In the genomic region with DNA sequence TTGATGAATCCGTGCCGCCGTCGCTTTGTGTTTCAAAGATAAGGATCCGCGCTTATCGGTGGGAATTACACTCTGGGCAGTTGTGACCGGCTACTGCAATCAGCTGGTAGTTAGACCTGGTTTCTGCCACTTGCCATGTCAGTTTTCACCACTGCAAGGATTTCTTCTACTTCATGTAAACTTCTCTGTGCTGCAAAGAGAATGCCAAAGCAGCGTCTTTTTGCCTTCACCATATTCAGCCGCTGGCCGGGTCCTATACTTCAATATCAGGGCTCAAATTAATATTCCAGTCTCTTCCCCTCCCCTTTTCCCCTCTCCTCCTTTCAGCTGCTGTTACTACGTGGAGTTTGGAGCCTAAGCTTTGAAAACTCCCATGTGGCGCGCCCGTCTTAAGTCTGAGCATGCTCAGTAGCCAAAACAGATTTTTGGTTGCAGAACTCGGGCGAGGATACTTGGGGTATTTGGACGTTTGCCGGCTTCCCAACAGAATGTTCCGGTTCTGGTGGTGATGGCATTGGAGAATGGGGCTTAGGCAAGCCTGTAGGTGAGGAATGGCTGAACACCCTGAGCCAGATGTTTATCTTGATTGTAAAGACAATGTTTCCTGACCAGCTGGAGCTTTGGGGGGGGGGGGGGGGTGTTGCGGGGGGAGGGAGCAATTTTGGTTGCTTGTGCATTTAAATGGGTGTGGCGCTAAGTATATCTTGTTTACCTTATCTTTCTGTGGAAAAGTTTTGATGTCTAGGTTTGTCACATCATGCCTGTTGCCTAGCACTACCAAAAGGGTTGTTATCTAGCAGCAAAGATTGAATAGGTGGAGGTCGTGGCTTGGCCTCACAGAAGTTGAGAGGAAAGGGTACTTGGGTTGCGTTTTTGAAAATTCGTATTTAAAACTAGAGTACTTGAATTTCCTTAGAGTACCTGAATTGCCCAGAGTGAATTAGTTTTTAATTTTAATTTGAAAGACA, we compare ENCODE assay signal across 8 cellular contexts. TPM values are rescaled to one million over a fixed set of nuclear protein-coding genes. Genes with fewer than 3 reads are reported as not detected.
A peak's percentile ranks its signal among the peaks of the same experiment; 100 is the strongest.
DNase-seq lines count a peak whose midpoint lies in the region; ATAC-seq and TF ChIP-seq lines count a peak whose summit lies in the region.

No MANE protein-coding gene starts in this region.

- H3K4me1 ChIP-seq in adrenal gland (replicated peaks in 1 of 2) (peaks cover 6 to 37% of the 10 kb centered on the region in 2 donors), cardiac muscle cell (ENCODE audit: low read depth) (peaks cover 18% of the 10 kb centered on the region)

- no peaks in the 10 kb centered on the region for H3K27me3 ChIP-seq in adrenal gland
- no peaks in the 10 kb centered on the region for H3K27me3 ChIP-seq in cardiac muscle cell

- TF ChIP-seq POLR2A in adrenal gland (IDR thresholded peaks at IDR 0.05): no peak

- H3K27ac ChIP-seq in adrenal gland (peak overlapping the region; percentile 89 to 99 (median 97)), cardiac muscle cell (peak overlapping the region; percentile 98)

- TF ChIP-seq CTCF in adrenal gland (IDR thresholded peaks at IDR 0.05) (peak in 1 of 6 experiments; percentile 17), cardiac muscle cell (IDR thresholded peaks at IDR 0.05; ENCODE audit: low read depth, low read length) (no peak), omental fat pad (IDR thresholded peaks at IDR 0.05) (no peak)

- intact Hi-C loops in adrenal gland (cut with DNase I): no loop called here

- H3K4me3 ChIP-seq in adrenal gland: peak overlapping the region; percentile 32 to 93 (median 58)
- H3K4me3 ChIP-seq in cardiac muscle cell: peak overlapping the region; percentile 73

- 2 to 3% (median 2%) methylated on average over 19 to 25 of the region's 25 CpGs for WGBS in adrenal gland, 4 donors

- peak; percentile 19 for DNase-seq in SKM-1 treated with dmso at 0.1 percent for 144 hours (lab: John Stamatoyannopoulos, UW; ENCODE audit: unreplicated experiment)
- DNase-seq in SKM-1 (lab: John Stamatoyannopoulos, UW; ENCODE audit: unreplicated experiment): no peak
- DNase-seq in NCI-H460 (ENCODE audit: extremely low read depth, low read depth): peak; percentile 14
- DNase-seq in adrenal gland: peak; percentile 31 to 81 (median 69)
- peak; percentile 71 to 79 for DNase-seq in cardiac muscle cell (ENCODE audit: low read depth in 1 of 2, low spot score in 1 of 2)
- no peak for DNase-seq in omental fat pad (ENCODE audit: low spot score)
- DNase-seq in OCI-M2 (lab: John Stamatoyannopoulos, UW; ENCODE audit: unreplicated experiment): no peak

- H3K36me3 ChIP-seq in adrenal gland (replicated peaks in 1 of 2): no peaks in the 10 kb centered on the region
- H3K36me3 ChIP-seq in cardiac muscle cell: no peaks in the 10 kb centered on the region

- H3K9me3 ChIP-seq in adrenal gland (replicated peaks in 1 of 3) (no peaks in the 10 kb centered on the region), cardiac muscle cell (ENCODE audit: low read depth) (no peaks in the 10 kb centered on the region)

- ATAC-seq in HG02642 (IDR thresholded peaks at IDR 0.05; ENCODE audit: poor library complexity, unreplicated experiment) (peak; percentile 10), omental fat pad (ENCODE audit: low FRiP score) (peak; percentile 33)

RNA-seq across cellular contexts. Expression of a gene that starts 1.1 kb away (rescaled TPM):
- total RNA-seq in NCI-H460 (2014; rRNA removed; shearing (Covaris generic)): 52.9 and 57.9 TPM in 2 replicates
- 33.4 and 55.5 TPM in 2 replicates for polyA plus RNA-seq in NCI-H460 (2014; cell fraction: nucleus; rRNA removed)
- total RNA-seq in adrenal gland (10 to 100 TPM; 27.4 to 76.6 (median 53.0) TPM), cardiac muscle cell (38.2 and 130 TPM in 2 replicates), omental fat pad (10 to 100 TPM; 36.9 to 64.9 (median 43.1) TPM)
- polyA plus RNA-seq in adrenal gland (10 to 100 TPM in 1 of 3 donors, 1 to 10 TPM in 2; 6.4 to 31.9 (median 6.9) TPM), cardiac muscle cell (25.7 and 36.8 TPM in 2 replicates)

RNA-seq across cellular contexts. Expression of a gene that starts 59.3 kb away (rescaled TPM):
- total RNA-seq in NCI-H460 (2014; rRNA removed; shearing (Covaris generic)): not detected in 2 replicates
- polyA plus RNA-seq in NCI-H460 (2014; cell fraction: nucleus; rRNA removed): not detected in 2 replicates
- total RNA-seq in adrenal gland: not detected
- not detected for polyA plus RNA-seq in adrenal gland
- 0.36 and 0.81 TPM in 2 replicates for total RNA-seq in cardiac muscle cell
- 0.30 TPM in 1 of 2 replicates, not detected in the other for polyA plus RNA-seq in cardiac muscle cell
- total RNA-seq in omental fat pad: not detected

Comparison
In these comparisons a context has a peak if more than half of its experiments do, and no peak if none do; other contexts are left out.
1. DNase-seq: peak in SKM-1 treated with dmso at 0.1 percent for 144 hours (single experiment), NCI-H460 (single experiment), adrenal gland (7 of 7) and cardiac muscle cell (2 of 2); none in SKM-1 (single experiment), omental fat pad (single experiment) and OCI-M2 (single experiment).